ENCODE assay signal across 11 cellular contexts in the genomic region with DNA sequence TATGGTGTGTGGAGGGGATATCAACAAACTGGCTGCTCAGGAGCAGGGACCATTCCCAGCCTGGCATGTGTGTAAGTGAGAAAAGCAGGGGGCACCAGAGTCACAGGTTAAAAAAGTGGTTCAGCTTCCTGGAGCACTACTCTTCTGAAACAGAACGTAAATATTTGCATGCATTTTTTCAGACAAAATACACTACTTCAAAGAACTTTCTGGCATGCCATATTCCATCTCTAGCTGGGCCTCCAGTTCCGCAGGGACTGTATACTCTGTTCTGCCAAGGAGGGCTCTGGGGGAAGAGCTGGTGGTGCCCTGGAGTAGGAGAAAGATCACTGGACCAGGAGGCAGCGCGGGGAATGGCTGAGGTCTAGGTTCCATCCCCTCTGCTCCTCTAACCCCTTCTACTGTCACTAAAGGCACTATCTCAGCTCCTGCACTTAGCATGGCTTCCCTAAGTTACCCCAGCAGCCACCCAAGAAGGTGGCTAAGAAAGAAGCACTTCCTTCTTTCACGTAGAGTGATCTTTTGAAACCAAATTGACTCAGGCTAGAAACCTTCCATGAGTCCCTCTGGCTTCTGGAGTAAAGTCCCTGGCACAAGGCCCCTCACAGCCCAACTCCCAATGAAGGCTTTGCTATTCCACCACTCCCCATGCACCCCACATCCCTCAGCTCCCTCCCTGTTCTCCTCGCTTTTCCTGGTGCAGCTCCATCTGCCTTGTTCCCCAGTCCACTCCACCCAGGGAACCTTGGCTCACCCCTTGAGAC. TPM values are rescaled to one million over a fixed set of nuclear protein-coding genes. Genes with fewer than 3 reads are reported as not detected.
A peak's percentile ranks its signal among the peaks of the same experiment; 100 is the strongest.
DNase-seq lines count a peak whose midpoint lies in the region; ATAC-seq and TF ChIP-seq lines count a peak whose summit lies in the region.
"Had no signal": no experiment of that assay in that cellular context is flagged by ENCODE, and none has a peak within 500 bp of the region (broad histone marks: within the 10 kb centered on the region; RNA-seq: fewer than 3 reads in every experiment).

No MANE protein-coding gene starts in this region.

- no peaks in the 10 kb centered on the region for H3K36me3 ChIP-seq in DOHH2 (ENCODE audit: control insufficient read depth, low read length)
- no peaks in the 10 kb centered on the region for H3K36me3 ChIP-seq in psoas muscle (ENCODE audit: insufficient read depth in 1 of 2, low read depth in 1 of 2)
- H3K36me3 ChIP-seq: tibial nerve had no signal

- peaks cover 17 to 36% (median 21%) of the 10 kb centered on the region in 3 donors for H3K4me1 Mint-ChIP-seq in naive B cell
- H3K4me1 Mint-ChIP-seq in stimulated activated effector memory CD8-positive, alpha-beta T cell treated with anti-CD3 and anti-CD28 coated beads, Interleukin-12 subunit alpha, Interleukin-12 subunit beta, amount 100 ng/mL, for 72 hours, result peaks cover 6% of the 10 kb centered on the region

- no peaks in the 10 kb centered on the region for H3K36me3 Mint-ChIP-seq in naive B cell
- H3K36me3 Mint-ChIP-seq in stimulated activated effector memory CD8-positive, alpha-beta T cell treated with anti-CD3 and anti-CD28 coated beads, Interleukin-12 subunit alpha, Interleukin-12 subunit beta, amount 100 ng/mL, for 72 hours, result no peaks in the 10 kb centered on the region
- H3K36me3 Mint-ChIP-seq: activated CD4-positive, alpha-beta memory T cell treated with anti-CD3 and anti-CD28 coated beads for 36 hours had no signal

- ATAC-seq in naive B cell (ENCODE audit: low read depth in 2 of 2) (peak; percentile 70 to 75), psoas muscle (no peak)
- ATAC-seq in stimulated activated effector memory CD8-positive, alpha-beta T cell treated with anti-CD3 and anti-CD28 coated beads, Interleukin-12 subunit alpha, Interleukin-12 subunit beta, amount 100 ng/mL, for 72 hours, result no peak

- DNase-seq in LHCN-M2 (ENCODE audit: low read depth) (peak; percentile 20), astrocyte of the spinal cord (ENCODE audit: low read depth, low spot score) (peak; percentile 17), naive B cell (no peak), COLO829 (ENCODE audit: low spot score) (no peak), psoas muscle (no peak)
- DNase-seq in stimulated activated effector memory CD8-positive, alpha-beta T cell treated with anti-CD3 and anti-CD28 coated beads, Interleukin-12 subunit alpha, Interleukin-12 subunit beta, amount 100 ng/mL, for 72 hours (ENCODE audit: low spot score in 2 of 2), result no peak
- no peak for DNase-seq in activated CD8-positive, alpha-beta memory T cell treated with anti-CD3 and anti-CD28 coated beads, Interleukin-2, amount 50 U/mL, for 48 hours
- DNase-seq: activated CD4-positive, alpha-beta memory T cell treated with anti-CD3 and anti-CD28 coated beads for 36 hours had no signal

- no peaks in the 10 kb centered on the region for H3K27me3 Mint-ChIP-seq in naive B cell
- H3K27me3 Mint-ChIP-seq: activated CD4-positive, alpha-beta memory T cell treated with anti-CD3 and anti-CD28 coated beads for 36 hours had no signal

- peak overlapping the region in 3 of 6 donors; percentile 47 to 90 (median 71) for H3K27ac Mint-ChIP-seq in naive B cell
- H3K27ac Mint-ChIP-seq in stimulated activated effector memory CD8-positive, alpha-beta T cell treated with anti-CD3 and anti-CD28 coated beads, Interleukin-12 subunit alpha, Interleukin-12 subunit beta, amount 100 ng/mL, for 72 hours, result no peak overlapping the region
- H3K27ac Mint-ChIP-seq: activated CD4-positive, alpha-beta memory T cell treated with anti-CD3 and anti-CD28 coated beads for 36 hours had no signal

- TF ChIP-seq CTCF in DOHH2 (IDR thresholded peaks at IDR 0.05; ENCODE audit: low read depth, low read length, poor library complexity, severe bottlenecking), result no peak
- peak; percentile 19 for TF ChIP-seq CTCF in astrocyte of the spinal cord (IDR thresholded peaks at IDR 0.05; ENCODE audit: low read depth, low read length)
- TF ChIP-seq CTCF in psoas muscle (IDR thresholded peaks at IDR 0.05), result no peak

- intact Hi-C loops in psoas muscle (cut with DNase I), result no loop called here

- H3F3A ChIP-seq in DOHH2 (ENCODE audit: control insufficient read depth, insufficient read depth), result no peaks in the 10 kb centered on the region

- H3K79me2 ChIP-seq in DOHH2 (ENCODE audit: control insufficient read depth, low read length), result no peaks in the 10 kb centered on the region

- no peaks in the 10 kb centered on the region for H3K9me2 ChIP-seq in DOHH2 (replicated peaks; ENCODE audit: control insufficient read depth, low read length)

- H3K27me3 ChIP-seq in DOHH2 (ENCODE audit: control insufficient read depth, low read length), result no peaks in the 10 kb centered on the region
- no peaks in the 10 kb centered on the region for H3K27me3 ChIP-seq in psoas muscle (ENCODE audit: insufficient read depth in 3 of 3, low read length in 2 of 3)
- H3K27me3 ChIP-seq: tibial nerve had no signal

- 74 to 87% (median 77%) methylated on average over 6 of the region's 6 CpGs for WGBS in psoas muscle, 3 donors

- H3K9me3 Mint-ChIP-seq in naive B cell, result no peaks in the 10 kb centered on the region
- H3K9me3 Mint-ChIP-seq in stimulated activated effector memory CD8-positive, alpha-beta T cell treated with anti-CD3 and anti-CD28 coated beads, Interleukin-12 subunit alpha, Interleukin-12 subunit beta, amount 100 ng/mL, for 72 hours, result no peaks in the 10 kb centered on the region
- H3K9me3 Mint-ChIP-seq: activated CD4-positive, alpha-beta memory T cell treated with anti-CD3 and anti-CD28 coated beads for 36 hours had no signal

- peak overlapping the region in 7 of 8 donors; percentile 60 to 88 (median 81) for H3K4me3 Mint-ChIP-seq in naive B cell
- H3K4me3 Mint-ChIP-seq in stimulated activated effector memory CD8-positive, alpha-beta T cell treated with anti-CD3 and anti-CD28 coated beads, Interleukin-12 subunit alpha, Interleukin-12 subunit beta, amount 100 ng/mL, for 72 hours, result no peak overlapping the region
- H3K4me3 Mint-ChIP-seq: activated CD4-positive, alpha-beta memory T cell treated with anti-CD3 and anti-CD28 coated beads for 36 hours had no signal

- no peak overlapping the region for H3K27ac ChIP-seq in DOHH2 (ENCODE audit: low read depth, low read length)
- no peak overlapping the region for H3K27ac ChIP-seq in psoas muscle
- H3K27ac ChIP-seq: epithelial cell of prostate, tibial nerve had no signal

- in situ Hi-C loops in astrocyte of the spinal cord (cut with HindIII; ENCODE audit: low sequenced_read_pairs), result no loop called here

- H3K4me1 ChIP-seq in DOHH2 (ENCODE audit: control insufficient read depth, low read length) (peaks cover 27% of the 10 kb centered on the region), psoas muscle (no peaks in the 10 kb centered on the region)

- H3K4me2 ChIP-seq in DOHH2 (ENCODE audit: low read length), result 0 out of 2 replicates have a peak overlapping the region, but pooled peaks have one; percentile 26

- no peak overlapping the region for H3K4me3 ChIP-seq in DOHH2 (ENCODE audit: low read length)
- no peak overlapping the region for H3K4me3 ChIP-seq in astrocyte of the spinal cord (ENCODE audit: low read depth, low read length)
- H3K4me3 ChIP-seq in psoas muscle, result no peak overlapping the region
- H3K4me3 ChIP-seq: tibial nerve had no signal

- no peaks in the 10 kb centered on the region for H4K20me1 ChIP-seq in DOHH2 (ENCODE audit: control insufficient read depth, insufficient read depth, low read depth, low read length)

- no peaks in the 10 kb centered on the region for H3K9me3 ChIP-seq in DOHH2 (ENCODE audit: control insufficient read depth, insufficient read depth, low read length)
- no peaks in the 10 kb centered on the region for H3K9me3 ChIP-seq in psoas muscle
- H3K9me3 ChIP-seq: tibial nerve had no signal

RNA-seq across cellular contexts. Expression of a gene that starts 57.6 kb away (rescaled TPM):
- total RNA-seq in LHCN-M2 (2014; rRNA removed) (7.1 and 8.3 TPM in 2 replicates), psoas muscle (1 to 10 TPM in 2 of 4 donors, under 1 TPM in 2; 0.42 to 1.5 (median 1.1) TPM)
- 6.6 TPM for polyA plus RNA-seq in LHCN-M2 (2012)
- polyA plus RNA-seq in naive B cell (ENCODE audit: low read depth in 6 of 6) (under 1 TPM in 4 of 6 donors, not detected in 2; 0.10 to 0.63 (median 0.21) TPM), psoas muscle (1 to 10 TPM in 1 of 3 donors, under 1 TPM in 2; 0.45 to 1.1 (median 0.46) TPM)

Comparison
In these comparisons a context has a peak if more than half of its experiments do, and no peak if none do; other contexts are left out.
1. DNase-seq: peak in LHCN-M2 (single experiment) and astrocyte of the spinal cord (single experiment); none in naive B cell (single experiment), COLO829 (single experiment), stimulated activated effector memory CD8-positive, alpha-beta T cell treated with anti-CD3 and anti-CD28 coated beads, Interleukin-12 subunit alpha, Interleukin-12 subunit beta, amount 100 ng/mL, for 72 hours (0 of 2), psoas muscle (0 of 2) and activated CD8-positive, alpha-beta memory T cell treated with anti-CD3 and anti-CD28 coated beads, Interleukin-2, amount 50 U/mL, for 48 hours (single experiment).
2. ATAC-seq: peak in naive B cell (2 of 2); none in stimulated activated effector memory CD8-positive, alpha-beta T cell treated with anti-CD3 and anti-CD28 coated beads, Interleukin-12 subunit alpha, Interleukin-12 subunit beta, amount 100 ng/mL, for 72 hours (single experiment) and psoas muscle (0 of 4).